Comparison of ENCODE assay signal across 8 cellular contexts in genomic region chr2:17851731-17852585, GRCh38. TPM values are rescaled to one million over a fixed set of nuclear protein-coding genes. Genes with fewer than 3 reads are reported as not detected.
DNase-seq lines count a peak whose midpoint lies in the region; ATAC-seq and TF ChIP-seq lines count a peak whose summit lies in the region.

No MANE protein-coding gene starts in this region.

- no peaks in the 10 kb centered on the region for H3K27me3 ChIP-seq in HL-60 (ENCODE audit: insufficient read depth, poor library complexity, severe bottlenecking)
- H3K27me3 ChIP-seq in NT2/D1 (ENCODE audit: insufficient read depth, insufficient read length), result no peaks in the 10 kb centered on the region
- H3K27me3 ChIP-seq in brain microvascular endothelial cell (replicated peaks), result no peaks in the 10 kb centered on the region
- peaks cover 3% of the 10 kb centered on the region for H3K27me3 ChIP-seq in kidney epithelial cell (ENCODE audit: control insufficient read depth, insufficient read depth, low read length)

- no peak overlapping the region for H3K27ac ChIP-seq in HL-60 (replicated peaks)
- no peak overlapping the region for H3K27ac ChIP-seq in brain microvascular endothelial cell
- no peak overlapping the region for H3K27ac ChIP-seq in substantia nigra (ENCODE audit: low read depth, low read length, poor library complexity, severe bottlenecking)

- in situ Hi-C loops in brain microvascular endothelial cell (cut with HindIII; ENCODE audit: low pct_ligation_motif_present, low sequenced_read_pairs), result no loop called here

- no peaks in the 10 kb centered on the region for H3K9me3 ChIP-seq in NT2/D1 (ENCODE audit: insufficient read depth, low read length)

- peak; percentile 78 for TF ChIP-seq CTCF in HL-60 (IDR thresholded peaks at IDR 0.05; ENCODE audit: insufficient read depth, low read length)
- peak; percentile 92 for TF ChIP-seq CTCF in brain microvascular endothelial cell (IDR thresholded peaks at IDR 0.05; ENCODE audit: low read depth, low read length, missing control alignments)
- TF ChIP-seq CTCF in kidney epithelial cell (IDR thresholded peaks at IDR 0.05; ENCODE audit: insufficient read depth, low read length, poor library complexity, severe bottlenecking), result peak; percentile 95

- no peaks in the 10 kb centered on the region for H3K36me3 ChIP-seq in NT2/D1 (ENCODE audit: insufficient read depth, insufficient read length, low read length)
- no peaks in the 10 kb centered on the region for H3K36me3 ChIP-seq in brain microvascular endothelial cell (replicated peaks)
- no peaks in the 10 kb centered on the region for H3K36me3 ChIP-seq in kidney epithelial cell (ENCODE audit: control insufficient read depth, insufficient read depth, low read length)

- H3K4me1 ChIP-seq in NT2/D1 (ENCODE audit: insufficient read depth, insufficient read length), result peaks cover under 1% of the 10 kb centered on the region

- peak; percentile 54 to 69 for DNase-seq in SHP77 (lab: John Stamatoyannopoulos, UW)
- no peak for DNase-seq in SHP77 treated with DMSO at 0.1 percent for 48 hours (lab: John Stamatoyannopoulos, UW)
- peak in 1 of 2 experiments; percentile 35 for DNase-seq in HL-60 (ENCODE audit: low read depth in 1 of 2, low spot score in 1 of 2)
- peak; percentile 30 for DNase-seq in NT2/D1 (ENCODE audit: low read depth, low spot score)
- DNase-seq in brain microvascular endothelial cell, result peak; percentile 67
- peak; percentile 14 for DNase-seq in kidney epithelial cell (ENCODE audit: low read depth)
- peak in 36 of 49 donors; percentile 1 to 47 (median 20) for DNase-seq in substantia nigra (lab: John Stamatoyannopoulos, UW)

- H3K4me3 ChIP-seq in HL-60 (replicated peaks; ENCODE audit: insufficient read depth, low read length) (no peak overlapping the region), NT2/D1 (ENCODE audit: insufficient read length, low read depth) (no peak overlapping the region), brain microvascular endothelial cell (ENCODE audit: low read depth, low read length) (no peak overlapping the region), kidney epithelial cell (ENCODE audit: low read depth, low read length) (no peak overlapping the region)

- ATAC-seq in GM21423 (IDR thresholded peaks at IDR 0.05; ENCODE audit: unreplicated experiment), result peak; percentile 73

- no peak overlapping the region for H3K9ac ChIP-seq in NT2/D1 (ENCODE audit: insufficient read length, low read depth)

RNA-seq across cellular contexts. Expression of gene KCNS3, which starts 26.5 kb away (rescaled TPM):
- 8.9 and 19.1 TPM in 2 replicates for total RNA-seq in kidney epithelial cell

RNA-seq across cellular contexts. Expression of gene MSGN1, which starts 35.7 kb away (rescaled TPM):
- total RNA-seq in kidney epithelial cell, result not detected in 2 replicates
